ENCODE assay signal across 18 cellular contexts in genomic region chr1:110903853-110904500, GRCh38. TPM values are rescaled to one million over a fixed set of nuclear protein-coding genes. Genes with fewer than 3 reads are reported as not detected.
DNase-seq lines count a peak whose midpoint lies in the region; ATAC-seq, FAIRE-seq and TF ChIP-seq lines count a peak whose summit lies in the region.
"Had no signal": no experiment of that assay in that cellular context is flagged by ENCODE, and none has a peak within 500 bp of the region (broad histone marks: within the 10 kb centered on the region; RNA-seq: fewer than 3 reads in every experiment).

No MANE protein-coding gene starts in this region.

- H3K27me3 ChIP-seq in K562 (ENCODE audit: control insufficient read depth in 2 of 2, insufficient read depth in 2 of 2, low read length in 2 of 2): no peaks in the 10 kb centered on the region
- H3K27me3 ChIP-seq: transverse colon had no signal

- TF ChIP-seq RAD21 in K562 (CRISPR knock-in tag; conservative IDR thresholded peaks at IDR 0.05 in 1 of 2, IDR thresholded peaks at IDR 0.05 in 1 of 2): no peak

- H3K36me3 Mint-ChIP-seq in activated CD8-positive, alpha-beta memory T cell treated with anti-CD3 and anti-CD28 coated beads, Interleukin-2, amount 10 ng/mL, durations not matched to agents 7 days and 5 days: peaks cover 54% of the 10 kb centered on the region
- H3K36me3 Mint-ChIP-seq in stimulated activated memory B cell treated with anti-CD40 and anti-IgM and Interleukin-4, amounts not matched to agents 10 μg/mL and 1 μg/mL and 100 μg/mL, for 72 hours: peaks cover 49% of the 10 kb centered on the region

- intact Hi-C loops in K562 (cut with micrococcal nuclease): no loop called here
- intact Hi-C loops in sciatic nerve (cut with DNase I): no loop called here

- H3K4me3 Mint-ChIP-seq in activated CD8-positive, alpha-beta memory T cell treated with anti-CD3 and anti-CD28 coated beads, Interleukin-2, amount 10 ng/mL, durations not matched to agents 7 days and 5 days: no peak overlapping the region
- no peak overlapping the region for H3K4me3 Mint-ChIP-seq in stimulated activated memory B cell treated with anti-CD40 and anti-IgM and Interleukin-4, amounts not matched to agents 10 μg/mL and 1 μg/mL and 100 μg/mL, for 72 hours
- H3K4me3 Mint-ChIP-seq: CD4-positive, CD25-positive, alpha-beta regulatory T cell; HFFc6; nephron had no signal

- TF ChIP-seq EP300 in K562 (IDR thresholded peaks at IDR 0.05; ENCODE audit: low read length): no peak

- no peak overlapping the region for H3K4me2 ChIP-seq in K562 (ENCODE audit: insufficient read depth, low read length)

- TF ChIP-seq POLR2A in GM18951 (IDR thresholded peaks at IDR 0.05; ENCODE audit: extremely low read depth, insufficient read depth, insufficient read length) (peak; percentile 26), K562 (conservative IDR thresholded peaks at IDR 0.05) (no peak)

- in situ Hi-C loops in GM18951 (cut with MboI; ENCODE audit: low sequenced_read_pairs, unreplicated experiment): no loop called here
- in situ Hi-C loops in K562 (cut with MboI): no loop called here

- ATAC-seq in activated CD8-positive, alpha-beta memory T cell treated with anti-CD3 and anti-CD28 coated beads, Interleukin-2, amount 10 ng/mL, durations not matched to agents 7 days and 5 days: peak; percentile 33
- ATAC-seq in K562 (peak; percentile 48), sciatic nerve (no peak)
- peak; percentile 41 for ATAC-seq in stimulated activated memory B cell treated with anti-CD40 and anti-IgM and Interleukin-4, amounts not matched to agents 10 μg/mL and 1 μg/mL and 100 μg/mL, for 72 hours

- H4K20me1 ChIP-seq in K562 (replicated peaks; ENCODE audit: control insufficient read depth, insufficient read depth, low read length): no peaks in the 10 kb centered on the region

- peaks cover under 1% of the 10 kb centered on the region for H3K9me3 Mint-ChIP-seq in activated CD8-positive, alpha-beta memory T cell treated with anti-CD3 and anti-CD28 coated beads, Interleukin-2, amount 10 ng/mL, durations not matched to agents 7 days and 5 days (ENCODE audit: low read depth)
- peaks cover 3% of the 10 kb centered on the region for H3K9me3 Mint-ChIP-seq in stimulated activated memory B cell treated with anti-CD40 and anti-IgM and Interleukin-4, amounts not matched to agents 10 μg/mL and 1 μg/mL and 100 μg/mL, for 72 hours
- H3K9me3 Mint-ChIP-seq: HFFc6, nephron had no signal

- WGBS in K562 (ENCODE audit: insufficient coverage, low coverage, missing lambda C conversion rate): 71% methylated on average over 3 of the region's 3 CpGs

- H3K9ac ChIP-seq in K562 (ENCODE audit: insufficient read depth in 1 of 2, low read depth in 2 of 2, low read length in 2 of 2): no peak overlapping the region

- H2AFZ ChIP-seq in K562 (ENCODE audit: low read depth, low read length): no peak overlapping the region

- H3K79me2 ChIP-seq in K562 (ENCODE audit: control insufficient read depth, insufficient read depth, low read length): no peaks in the 10 kb centered on the region

- FAIRE-seq in K562 (lab: Jason Lieb, UNC): no peak

- DNase-seq in activated CD8-positive, alpha-beta memory T cell treated with anti-CD3 and anti-CD28 coated beads, Interleukin-2, amount 10 ng/mL, durations not matched to agents 7 days and 5 days: no peak
- no peak for DNase-seq in activated CD8-positive, alpha-beta memory T cell treated with anti-CD3 and anti-CD28 coated beads for 24 hours
- DNase-seq in K562 (ENCODE audit: extremely low read depth in 1 of 4, low spot score in 3 of 4) (no peak), sciatic nerve (ENCODE audit: low spot score) (no peak), coronary artery (ENCODE audit: low spot score) (no peak), kidney tubule cell (ENCODE audit: low spot score) (no peak)
- DNase-seq: activated naive CD4-positive, alpha-beta T cell treated with Interleukin-2 at 50 U/mL for 16 hours; CD4-positive, CD25-positive, alpha-beta regulatory T cell; DMS79 treated with DMSO at 0.1 percent for 48 hours; HFFc6; Karpas-422; NCI-H1417; transverse colon had no signal

- H3K27ac Mint-ChIP-seq in activated CD8-positive, alpha-beta memory T cell treated with anti-CD3 and anti-CD28 coated beads, Interleukin-2, amount 10 ng/mL, durations not matched to agents 7 days and 5 days: peak overlapping the region; percentile 48
- H3K27ac Mint-ChIP-seq in stimulated activated memory B cell treated with anti-CD40 and anti-IgM and Interleukin-4, amounts not matched to agents 10 μg/mL and 1 μg/mL and 100 μg/mL, for 72 hours: peak overlapping the region; percentile 36
- H3K27ac Mint-ChIP-seq: HFFc6, nephron had no signal

- H3K9me3 ChIP-seq in K562 (replicated peaks; ENCODE audit: control insufficient read depth, insufficient read depth, low read depth, low read length): no peaks in the 10 kb centered on the region
- H3K9me3 ChIP-seq: transverse colon had no signal

- TF ChIP-seq CTCF in K562 (IDR thresholded peaks at IDR 0.05 in 2 of 3, conservative IDR thresholded peaks at IDR 0.05 in 1 of 3; ENCODE audit: insufficient read depth in 2 of 3, low read depth in 1 of 3, low read length in 3 of 3) (no peak), coronary artery (IDR thresholded peaks at IDR 0.05) (no peak)

- H3K36me3 ChIP-seq in K562 (ENCODE audit: control insufficient read depth, insufficient read depth, low read length): peaks cover 6% of the 10 kb centered on the region; the same call in 1 of the 3 replicates
- H3K36me3 ChIP-seq: transverse colon had no signal

- H3K9me1 ChIP-seq in K562 (ENCODE audit: control insufficient read depth, insufficient read depth, low read length): no peaks in the 10 kb centered on the region

- no TSS peak for BruUV-seq in K562 (replicated peaks; lab: Mats Ljungman, UMichigan)

- peaks cover 0 to under 1% of the 10 kb centered on the region in 2 experiments; a peak in 1 of 5 replicates for H3K4me1 ChIP-seq in K562 (replicated peaks in 1 of 2; ENCODE audit: control insufficient read depth in 2 of 2, insufficient read depth in 2 of 2, low read length in 2 of 2)
- H3K4me1 ChIP-seq: transverse colon had no signal

- H3K27ac ChIP-seq in K562 (ENCODE audit: extremely low read depth, low read depth, low read length): no peak overlapping the region
- H3K27ac ChIP-seq in coronary artery: no peak overlapping the region
- H3K27ac ChIP-seq: transverse colon had no signal

- CTCF ChIA-PET in activated CD8-positive, alpha-beta memory T cell treated with anti-CD3 and anti-CD28 coated beads, Interleukin-2, amount 10 ng/mL, durations not matched to agents 7 days and 5 days (lab: Charles Lee): interaction anchor here (1.3 kb wide), 1 partner anchor 88 kb away, joined by 3 read pairs; no protein-coding TSS in a partner anchor
- CTCF ChIA-PET in K562 (lab: Yijun Ruan, JAX; ENCODE audit: low intra/inter-chr PET ratio): no interaction called here

- peaks cover 5% of the 10 kb centered on the region for H3K4me1 Mint-ChIP-seq in activated CD8-positive, alpha-beta memory T cell treated with anti-CD3 and anti-CD28 coated beads, Interleukin-2, amount 10 ng/mL, durations not matched to agents 7 days and 5 days
- H3K4me1 Mint-ChIP-seq in stimulated activated memory B cell treated with anti-CD40 and anti-IgM and Interleukin-4, amounts not matched to agents 10 μg/mL and 1 μg/mL and 100 μg/mL, for 72 hours: peaks cover 59% of the 10 kb centered on the region
- H3K4me1 Mint-ChIP-seq: nephron had no signal

- H3K4me3 ChIP-seq in K562: no peak overlapping the region
- H3K4me3 ChIP-seq in coronary artery: no peak overlapping the region
- H3K4me3 ChIP-seq: transverse colon had no signal

- no peaks in the 10 kb centered on the region for H3K27me3 Mint-ChIP-seq in activated CD8-positive, alpha-beta memory T cell treated with anti-CD3 and anti-CD28 coated beads, Interleukin-2, amount 10 ng/mL, durations not matched to agents 7 days and 5 days
- no peaks in the 10 kb centered on the region for H3K27me3 Mint-ChIP-seq in stimulated activated memory B cell treated with anti-CD40 and anti-IgM and Interleukin-4, amounts not matched to agents 10 μg/mL and 1 μg/mL and 100 μg/mL, for 72 hours
- H3K27me3 Mint-ChIP-seq: CD4-positive, CD25-positive, alpha-beta regulatory T cell had no signal

- POLR2A ChIA-PET in K562 (lab: Yijun Ruan, JAX): interaction anchor here (1.1 kb wide), 1 partner anchor 13 kb away, joined by 3 read pairs; no protein-coding TSS in a partner anchor

RNA-seq across cellular contexts. Expression of gene CD53, which starts 31.0 kb away (rescaled TPM):
- total RNA-seq in activated CD8-positive, alpha-beta memory T cell treated with anti-CD3 and anti-CD28 coated beads, Interleukin-2, amount 10 ng/mL, durations not matched to agents 7 days and 5 days: 100 to 1,000 TPM; 403 to 439 TPM
- total RNA-seq in K562 (2011; cell fraction: chromatin; rRNA removed; ENCODE audit: low replicate concordance): 62.6 and 66.9 TPM in 2 replicates
- total RNA-seq in K562 (2011; cell fraction: nucleolus; rRNA removed): 68.4 and 75.0 TPM in 2 replicates
- total RNA-seq in K562 (2011; cell fraction: nucleoplasm; rRNA removed): 78.3 and 90.2 TPM in 2 replicates
- total RNA-seq in K562 (2014; rRNA removed): 63.5 and 79.5 TPM in 2 replicates
- 105 and 109 TPM in 2 replicates for total RNA-seq in K562 (2014; rRNA removed; fragmentation: Illumina TruSeq; extraction: Trizol)
- 206 and 220 TPM in 2 replicates for total RNA-seq in K562 (2015; rRNA removed; fragmentation: Illumina TruSeq; extraction: Trizol)
- total RNA-seq in K562 (2021): 68.2 and 79.5 TPM in 2 replicates
- 144 and 443 TPM in 2 replicates for polyA plus RNA-seq in K562 (2011; rRNA removed)
- 92.6 and 440 TPM in 2 replicates for polyA plus RNA-seq in K562 (2011; cell fraction: cytosol; rRNA removed)
- polyA plus RNA-seq in K562 (2011; cell fraction: nucleus; rRNA removed): 106 and 451 TPM in 2 replicates
- polyA plus RNA-seq in K562 (2012): 148 and 187 TPM in 2 replicates
- polyA plus RNA-seq in K562 (2014; fragmentation: Illumina TruSeq; extraction: Trizol): 121 and 131 TPM in 2 replicates
- 100 to 1,000 TPM; 161 to 172 TPM for polyA plus RNA-seq in K562 (2014; fragmentation: Nextera tagmentation; extraction: Ambion mirVana)
- polyA plus RNA-seq in K562 (2014; rRNA removed): 106 and 112 TPM in 2 replicates
- polyA minus RNA-seq in K562 (2011; rRNA and poly(A)+ RNA removed): 164 and 437 TPM in 2 replicates
- polyA minus RNA-seq in K562 (2011; cell fraction: cytosol; rRNA and poly(A)+ RNA removed): 36.6 and 74.4 TPM in 2 replicates
- polyA minus RNA-seq in K562 (2011; cell fraction: nucleus; rRNA and poly(A)+ RNA removed): 21.5 and 140 TPM in 2 replicates
- 40.0 TPM for total RNA-seq in sciatic nerve
- total RNA-seq: HFFc6, lung microvascular endothelial cell, pulmonary artery endothelial cell had no signal

RNA-seq across cellular contexts. Expression of gene LRIF1, which starts 59.7 kb away (rescaled TPM):
- total RNA-seq in activated CD8-positive, alpha-beta memory T cell treated with anti-CD3 and anti-CD28 coated beads, Interleukin-2, amount 10 ng/mL, durations not matched to agents 7 days and 5 days: 10 to 100 TPM; 20.7 to 21.3 TPM
- total RNA-seq in K562 (2011; cell fraction: chromatin; rRNA removed; ENCODE audit: low replicate concordance): 18.8 and 70.7 TPM in 2 replicates
- total RNA-seq in K562 (2011; cell fraction: nucleolus; rRNA removed): 14.5 and 16.8 TPM in 2 replicates
- total RNA-seq in K562 (2011; cell fraction: nucleoplasm; rRNA removed): 30.1 and 35.5 TPM in 2 replicates
- total RNA-seq in K562 (2014; rRNA removed): 35.6 and 40.2 TPM in 2 replicates
- total RNA-seq in K562 (2014; rRNA removed; fragmentation: Illumina TruSeq; extraction: Trizol): 84.4 and 94.1 TPM in 2 replicates
- 82.8 and 88.8 TPM in 2 replicates for total RNA-seq in K562 (2015; rRNA removed; fragmentation: Illumina TruSeq; extraction: Trizol)
- total RNA-seq in K562 (2021): 50.0 and 52.2 TPM in 2 replicates
- 46.8 and 48.6 TPM in 2 replicates for polyA plus RNA-seq in K562 (2011; rRNA removed)
- 11.8 and 19.3 TPM in 2 replicates for polyA plus RNA-seq in K562 (2011; cell fraction: cytosol; rRNA removed)
- polyA plus RNA-seq in K562 (2011; cell fraction: nucleus; rRNA removed): 22.3 and 27.1 TPM in 2 replicates
- 50.9 and 53.6 TPM in 2 replicates for polyA plus RNA-seq in K562 (2012)
- 67.2 and 74.1 TPM in 2 replicates for polyA plus RNA-seq in K562 (2014; fragmentation: Illumina TruSeq; extraction: Trizol)
- 10 to 100 TPM; 79.7 to 86.1 TPM for polyA plus RNA-seq in K562 (2014; fragmentation: Nextera tagmentation; extraction: Ambion mirVana)
- 39.9 and 45.7 TPM in 2 replicates for polyA plus RNA-seq in K562 (2014; rRNA removed)
- 45.8 and 57.1 TPM in 2 replicates for polyA minus RNA-seq in K562 (2011; rRNA and poly(A)+ RNA removed)
- 32.4 and 36.3 TPM in 2 replicates for polyA minus RNA-seq in K562 (2011; cell fraction: cytosol; rRNA and poly(A)+ RNA removed)
- 25.7 and 44.2 TPM in 2 replicates for polyA minus RNA-seq in K562 (2011; cell fraction: nucleus; rRNA and poly(A)+ RNA removed)
- 12.7 TPM for total RNA-seq in sciatic nerve
